Comparison of ENCODE assay signal across 1 cellular context in genomic region chr17:81579821-81580321, GRCh38.
TF ChIP-seq lines count a peak whose summit lies in the region.

No MANE protein-coding gene starts in this region.

TF ChIP-seq in GM12878, 131 proteins besides CTCF, POLR2A, EP300 and RAD21:
- TF ChIP-seq SREBF2 (IDR thresholded peaks at IDR 0.05; ENCODE audit: low read length): no peak
- no peak for TF ChIP-seq SIN3A (IDR thresholded peaks at IDR 0.05; ENCODE audit: low read depth, low read length)
- TF ChIP-seq PRDM15 (CRISPR knock-in tag; IDR thresholded peaks at IDR 0.05): no peak
- TF ChIP-seq PML (IDR thresholded peaks at IDR 0.05; ENCODE audit: low read length): no peak
